In genomic region chr14:105416671-105417070, GRCh38 we compare ENCODE assay signal across 1 cellular context.
TF ChIP-seq lines count a peak whose summit lies in the region.

No MANE protein-coding gene starts in this region.

TF ChIP-seq in HEK293, 187 proteins besides CTCF, POLR2A, EP300 and RAD21 (continued from another document):
- TF ChIP-seq ZNF10 (tag by site-specific recombination; IDR thresholded peaks at IDR 0.05) (no peak), MEIS1 (CRISPR knock-in tag; IDR thresholded peaks at IDR 0.05; ENCODE audit: borderline replicate concordance) (no peak), ZNF473 (tag by site-specific recombination; IDR thresholded peaks at IDR 0.05) (no peak), TSHZ1 (tag by site-specific recombination; IDR thresholded peaks at IDR 0.05; ENCODE audit: borderline replicate concordance) (no peak), REST (tag by site-specific recombination; IDR thresholded peaks at IDR 0.05) (no peak), ZNF114 (tag by site-specific recombination; IDR thresholded peaks at IDR 0.05) (no peak), ZNF239 (tag by site-specific recombination; IDR thresholded peaks at IDR 0.05) (no peak), ELK4 (IDR thresholded peaks at IDR 0.05; ENCODE audit: borderline replicate concordance, low read depth, low read length) (no peak), SP2 (tag by site-specific recombination; IDR thresholded peaks at IDR 0.05) (no peak), SP3 (tag by site-specific recombination; IDR thresholded peaks at IDR 0.05) (no peak), ZNF433 (tag by site-specific recombination; IDR thresholded peaks at IDR 0.05; ENCODE audit: low read depth) (0 out of 2 replicates have a peak, but pooled peaks have one; percentile 36), YY1 (tag by site-specific recombination; IDR thresholded peaks at IDR 0.05) (no peak), ZNF146 (tag by site-specific recombination; IDR thresholded peaks at IDR 0.05) (no peak), ZNF426 (tag by site-specific recombination; IDR thresholded peaks at IDR 0.05) (peak; percentile 57), ZNF214 (tag by site-specific recombination; IDR thresholded peaks at IDR 0.05; ENCODE audit: borderline replicate concordance) (no peak), RBAK (tag by site-specific recombination; IDR thresholded peaks at IDR 0.05) (no peak), ZNF529 (tag by site-specific recombination; IDR thresholded peaks at IDR 0.05; ENCODE audit: insufficient replicate concordance) (no peak)
- TF ChIP-seq, protein P1, sequence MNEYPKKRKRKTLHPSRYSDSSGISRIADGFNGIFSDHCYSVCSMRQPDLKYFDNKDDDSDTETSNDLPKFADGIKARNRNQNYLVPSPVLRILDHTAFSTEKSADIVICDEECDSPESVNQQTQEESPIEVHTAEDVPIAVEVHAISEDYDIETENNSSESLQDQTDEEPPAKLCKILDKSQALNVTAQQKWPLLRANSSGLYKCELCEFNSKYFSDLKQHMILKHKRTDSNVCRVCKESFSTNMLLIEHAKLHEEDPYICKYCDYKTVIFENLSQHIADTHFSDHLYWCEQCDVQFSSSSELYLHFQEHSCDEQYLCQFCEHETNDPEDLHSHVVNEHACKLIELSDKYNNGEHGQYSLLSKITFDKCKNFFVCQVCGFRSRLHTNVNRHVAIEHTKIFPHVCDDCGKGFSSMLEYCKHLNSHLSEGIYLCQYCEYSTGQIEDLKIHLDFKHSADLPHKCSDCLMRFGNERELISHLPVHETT (tag by site-specific recombination; IDR thresholded peaks at IDR 0.05): no peak
- TF ChIP-seq, protein P2, sequence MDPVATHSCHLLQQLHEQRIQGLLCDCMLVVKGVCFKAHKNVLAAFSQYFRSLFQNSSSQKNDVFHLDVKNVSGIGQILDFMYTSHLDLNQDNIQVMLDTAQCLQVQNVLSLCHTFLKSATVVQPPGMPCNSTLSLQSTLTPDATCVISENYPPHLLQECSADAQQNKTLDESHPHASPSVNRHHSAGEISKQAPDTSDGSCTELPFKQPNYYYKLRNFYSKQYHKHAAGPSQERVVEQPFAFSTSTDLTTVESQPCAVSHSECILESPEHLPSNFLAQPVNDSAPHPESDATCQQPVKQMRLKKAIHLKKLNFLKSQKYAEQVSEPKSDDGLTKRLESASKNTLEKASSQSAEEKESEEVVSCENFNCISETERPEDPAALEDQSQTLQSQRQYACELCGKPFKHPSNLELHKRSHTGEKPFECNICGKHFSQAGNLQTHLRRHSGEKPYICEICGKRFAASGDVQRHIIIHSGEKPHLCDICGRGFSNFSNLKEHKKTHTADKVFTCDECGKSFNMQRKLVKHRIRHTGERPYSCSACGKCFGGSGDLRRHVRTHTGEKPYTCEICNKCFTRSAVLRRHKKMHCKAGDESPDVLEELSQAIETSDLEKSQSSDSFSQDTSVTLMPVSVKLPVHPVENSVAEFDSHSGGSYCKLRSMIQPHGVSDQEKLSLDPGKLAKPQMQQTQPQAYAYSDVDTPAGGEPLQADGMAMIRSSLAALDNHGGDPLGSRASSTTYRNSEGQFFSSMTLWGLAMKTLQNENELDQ (tag by site-specific recombination; IDR thresholded peaks at IDR 0.05; ENCODE audit: low read depth): no peak
